Comparison of ENCODE assay signal across 16 cellular contexts in the genomic region with DNA sequence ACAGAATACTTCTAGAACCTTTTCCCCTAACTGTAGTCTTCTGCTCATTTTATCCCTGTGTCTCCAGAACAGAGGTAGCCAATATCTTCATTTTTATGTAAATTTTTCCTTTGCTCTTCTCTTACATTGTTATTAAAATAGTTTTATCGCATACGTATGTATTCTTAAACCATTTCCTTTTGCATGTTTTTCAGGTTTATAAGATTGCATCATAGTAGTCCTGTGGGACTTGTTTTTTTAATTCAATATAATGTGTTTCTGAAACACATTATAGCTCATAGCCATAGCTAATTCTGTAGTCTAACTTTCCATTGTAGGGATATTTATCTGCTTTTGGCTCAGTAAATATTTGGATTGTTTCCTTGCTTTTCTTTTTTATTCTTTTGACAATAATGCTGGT.
A peak's percentile ranks its signal among the peaks of the same experiment; 100 is the strongest.
DNase-seq lines count a peak whose midpoint lies in the region; ATAC-seq lines count a peak whose summit lies in the region.
"Had no signal": no experiment of that assay in that cellular context is flagged by ENCODE, and none has a peak within 500 bp of the region (broad histone marks: within the 10 kb centered on the region; RNA-seq: fewer than 3 reads in every experiment).

No MANE protein-coding gene starts in this region.

- peaks cover 0 to 3% (median 0%) of the 10 kb centered on the region in 11 experiments; a peak in 1 of 22 replicates for H4K20me1 ChIP-seq in BLaER1 treated with 17β-estradiol and CSF1 and Interleukin-3, amounts not matched to agents 10 nM and 100 nM

- CTCF ChIA-PET in T-cell (lab: Charles Lee): no interaction called here

- H3K9me3 ChIP-seq in BLaER1 treated with 17β-estradiol and CSF1 and Interleukin-3, amounts not matched to agents 10 nM and 100 nM (replicated peaks in 1 of 11): no peaks in the 10 kb centered on the region
- H3K9me3 ChIP-seq: HAP-1 had no signal

- POLR2A ChIA-PET in T-cell (lab: Charles Lee): no interaction called here

- H3K27me3 ChIP-seq in BLaER1 treated with 17β-estradiol and CSF1 and Interleukin-3, amounts not matched to agents 10 nM and 100 nM: peaks cover 6 to 77% (median 37%) of the 10 kb centered on the region in 11 experiments; a peak in 20 of 22 replicates

- H3K27me3 Mint-ChIP-seq in T-cell: no peaks in the 10 kb centered on the region
- H3K27me3 Mint-ChIP-seq: B cell had no signal

- no peak overlapping the region for H3K4me3 Mint-ChIP-seq in T-cell
- H3K4me3 Mint-ChIP-seq: B cell had no signal

- H3K36me3 ChIP-seq in BLaER1 treated with 17β-estradiol and CSF1 and Interleukin-3, amounts not matched to agents 10 nM and 100 nM: no peaks in the 10 kb centered on the region
- H3K36me3 ChIP-seq: HAP-1 had no signal

- H3K4me3 ChIP-seq in BLaER1 treated with 17β-estradiol and CSF1 and Interleukin-3, amounts not matched to agents 10 nM and 100 nM: no peak overlapping the region
- H3K4me3 ChIP-seq: HAP-1 had no signal

- DNase-seq in T-cell (no peak), dedifferentiated amniotic fluid mesenchymal stem cell (ENCODE audit: extremely low spot score) (peak; percentile 18), iris pigment epithelial cell (ENCODE audit: low read depth) (peak; percentile 38), DMS53 treated with DMSO at 0.1 percent for 48 hours (lab: John Stamatoyannopoulos, UW; ENCODE audit: unreplicated experiment) (no peak), NCI-H345 (lab: John Stamatoyannopoulos, UW) (no peak), NCI-H146 (lab: John Stamatoyannopoulos, UW) (no peak)
- DNase-seq: DMS 273 treated with DMSO at 0.1 percent for 48 hours, NCI-H1436, NCI-H2081, NCI-H2227 treated with DMSO at 0.1 percent for 48 hours, NCI-H526 treated with DMSO at 0.1 percent for 48 hours, RPMI8226 had no signal

- ATAC-seq in T-cell (replicated peaks in 1 of 4) (no peak), GM19035 (IDR thresholded peaks at IDR 0.05; ENCODE audit: unreplicated experiment) (no peak)

- H3K36me3 Mint-ChIP-seq in T-cell: no peaks in the 10 kb centered on the region

- H3K9ac ChIP-seq in BLaER1 treated with 17β-estradiol and CSF1 and Interleukin-3, amounts not matched to agents 10 nM and 100 nM: no peak overlapping the region

- H3K27ac ChIP-seq in BLaER1 treated with 17β-estradiol and CSF1 and Interleukin-3, amounts not matched to agents 10 nM and 100 nM: no peak overlapping the region

- peak overlapping the region; percentile 5 to 52 for H3K27ac Mint-ChIP-seq in T-cell
- H3K27ac Mint-ChIP-seq: B cell had no signal

- H3K4me2 ChIP-seq in BLaER1 treated with 17β-estradiol and CSF1 and Interleukin-3, amounts not matched to agents 10 nM and 100 nM: peak overlapping the region in 10 of 11 experiments; percentile 10 to 72 (median 58); a peak in 14 of 22 replicates

- peaks cover 5 to 29% (median 24%) of the 10 kb centered on the region in 10 experiments; a peak in 18 of 20 replicates for H3K4me1 ChIP-seq in BLaER1 treated with 17β-estradiol and CSF1 and Interleukin-3, amounts not matched to agents 10 nM and 100 nM
- H3K4me1 ChIP-seq: HAP-1 had no signal

- peaks cover 0 to 3% (median 2%) of the 10 kb centered on the region in 3 donors for H3K9me3 Mint-ChIP-seq in T-cell

- H3K4me1 Mint-ChIP-seq in T-cell: peaks cover 4 to 24% (median 13%) of the 10 kb centered on the region in 3 donors
- H3K4me1 Mint-ChIP-seq: B cell had no signal

Comparison
In these comparisons a context has a peak if more than half of its experiments do, and no peak if none do; other contexts are left out.
1. DNase-seq: peak in dedifferentiated amniotic fluid mesenchymal stem cell (single experiment) and iris pigment epithelial cell (single experiment); none in T-cell (0 of 34), DMS53 treated with DMSO at 0.1 percent for 48 hours (single experiment), NCI-H345 (single experiment) and NCI-H146 (single experiment).